12 cellular contexts compared by ENCODE assay signal in genomic region chr1:201433609-201434008, GRCh38. TPM values are rescaled to one million over a fixed set of nuclear protein-coding genes. Genes with fewer than 3 reads are reported as not detected.
"Had no signal": no experiment of that assay in that cellular context is flagged by ENCODE, and none has a peak within 500 bp of the region (broad histone marks: within the 10 kb centered on the region; RNA-seq: fewer than 3 reads in every experiment).

No MANE protein-coding gene starts in this region.

- H3K4me2 ChIP-seq: GM23338 had no signal

- DNase-seq: GM23248, GOT3, H7, H9, HCEC 1CT, HFFc6 had no signal

- H3K36me3 ChIP-seq: HAP-1 had no signal

- H3K9ac ChIP-seq: GM23248 had no signal

- H3K9me3 ChIP-seq: HAP-1 had no signal

- H3K4me3 ChIP-seq: GM23248, GM23338, HAP-1 had no signal

- H3K4me3 Mint-ChIP-seq: GM23338, H9, HFFc6 had no signal

- H3K27ac Mint-ChIP-seq: GM23338, H9, HFFc6 had no signal

- FAIRE-seq: H1, H54 had no signal

- H2AFZ ChIP-seq: GM23248, GM23338 had no signal

- H3K9me3 Mint-ChIP-seq: GM23338, H9, HFFc6 had no signal

- H3K27ac ChIP-seq: GM23248 had no signal

- ATAC-seq: GM23338, HCT116 had no signal

RNA-seq across cellular contexts. Expression of gene TNNI1, which starts 12.1 kb away (rescaled TPM):
- total RNA-seq: GM23248, GM23338, H4, H9, HFFc6 had no signal

RNA-seq across cellular contexts. Expression of gene LAD1, which starts 34.5 kb away (rescaled TPM):
- total RNA-seq: GM23248, H4, HFFc6 had no signal
- polyA plus RNA-seq: GM23248 had no signal

RNA-seq across cellular contexts. Expression of gene TNNT2, which starts 56.1 kb away (rescaled TPM):
- total RNA-seq: GM23248, H4, HFFc6 had no signal
- polyA plus RNA-seq: GM23248 had no signal
